Comparison of ENCODE assay signal across 8 cellular contexts in genomic region chr3:97821413-97821809, GRCh38. TPM values are rescaled to one million over a fixed set of nuclear protein-coding genes. Genes with fewer than 3 reads are reported as not detected.
A peak's percentile ranks its signal among the peaks of the same experiment; 100 is the strongest.
DNase-seq lines count a peak whose midpoint lies in the region; ATAC-seq, FAIRE-seq and TF ChIP-seq lines count a peak whose summit lies in the region.

No MANE protein-coding gene starts in this region.

- no peaks in the 10 kb centered on the region for H3K9me3 ChIP-seq in ectodermal cell (ENCODE audit: control insufficient read depth, low read length)

- H3K27me3 ChIP-seq in HL-60 (ENCODE audit: insufficient read depth, poor library complexity, severe bottlenecking) = no peaks in the 10 kb centered on the region
- peaks cover 43% of the 10 kb centered on the region for H3K27me3 ChIP-seq in ectodermal cell (ENCODE audit: control insufficient read depth, insufficient read depth, low read length, poor library complexity, severe bottlenecking)

- WGBS in ectodermal cell, 2 experiments = 2 to 3% methylated on average over 22 of the region's 22 CpGs

- no peaks in the 10 kb centered on the region for H3K9me3 Mint-ChIP-seq in WTC11
- no peaks in the 10 kb centered on the region for H3K9me3 Mint-ChIP-seq in stimulated activated naive CD8-positive, alpha-beta T cell treated with anti-CD3 and anti-CD28 coated beads, Interleukin-15, Interleukin-2, amounts not matched to agents 100 ng/mL and 50 ng/mL, for 24 hours

- peaks cover 48% of the 10 kb centered on the region for H3K4me1 Mint-ChIP-seq in WTC11
- peaks cover 22% of the 10 kb centered on the region for H3K4me1 Mint-ChIP-seq in stimulated activated naive CD8-positive, alpha-beta T cell treated with anti-CD3 and anti-CD28 coated beads, Interleukin-15, Interleukin-2, amounts not matched to agents 100 ng/mL and 50 ng/mL, for 24 hours (ENCODE audit: low read depth)

- DNase-seq in DMS79 (lab: John Stamatoyannopoulos, UW) (peak; percentile 54), HL-60 (ENCODE audit: low read depth in 1 of 2, low spot score in 1 of 2) (peak in 1 of 2 experiments; percentile 54), WTC11 (ENCODE audit: low spot score) (peak; percentile 66), mesenteric fat pad (ENCODE audit: low spot score) (peak; percentile 83), D721Med (ENCODE audit: insufficient read length, low spot score) (no peak)

- H3K4me3 ChIP-seq in HL-60 (replicated peaks; ENCODE audit: insufficient read depth, low read length) (peak overlapping the region; percentile 85), ectodermal cell (ENCODE audit: insufficient read depth, low read depth, low read length) (peak overlapping the region; percentile 68)

- no peak overlapping the region for H3K27ac Mint-ChIP-seq in WTC11
- H3K27ac Mint-ChIP-seq in stimulated activated naive CD8-positive, alpha-beta T cell treated with anti-CD3 and anti-CD28 coated beads, Interleukin-15, Interleukin-2, amounts not matched to agents 100 ng/mL and 50 ng/mL, for 24 hours = peak overlapping the region; percentile 45

- H3K27ac ChIP-seq in HL-60 (replicated peaks) (no peak overlapping the region), ectodermal cell (ENCODE audit: insufficient read depth, low read depth, low read length, poor library complexity, severe bottlenecking) (no peak overlapping the region)

- POLR2A ChIA-PET in WTC11 (lab: Charles Lee) = interaction anchor here (0.6 to 0.8 kb wide), 3 partner anchors 17 to 1080 kb away, joined by 3 to 4 read pairs (median 3); partner anchors contain the start of gene DCBLD2

- peak overlapping the region; percentile 75 for H3K4me3 Mint-ChIP-seq in WTC11
- H3K4me3 Mint-ChIP-seq in stimulated activated naive CD8-positive, alpha-beta T cell treated with anti-CD3 and anti-CD28 coated beads, Interleukin-15, Interleukin-2, amounts not matched to agents 100 ng/mL and 50 ng/mL, for 24 hours = peak overlapping the region; percentile 82

- ATAC-seq in GM21390 (IDR thresholded peaks at IDR 0.05; ENCODE audit: unreplicated experiment) (peak; percentile 44), WTC11 (peak; percentile 47)

- peaks cover 29% of the 10 kb centered on the region for H3K27me3 Mint-ChIP-seq in WTC11 (ENCODE audit: low read depth)
- peaks cover 38% of the 10 kb centered on the region for H3K27me3 Mint-ChIP-seq in stimulated activated naive CD8-positive, alpha-beta T cell treated with anti-CD3 and anti-CD28 coated beads, Interleukin-15, Interleukin-2, amounts not matched to agents 100 ng/mL and 50 ng/mL, for 24 hours

- H3K36me3 ChIP-seq in ectodermal cell (ENCODE audit: control insufficient read depth, insufficient read depth, low read length) = no peaks in the 10 kb centered on the region

- peaks cover 3% of the 10 kb centered on the region for H3K4me1 ChIP-seq in ectodermal cell (ENCODE audit: control insufficient read depth, insufficient read depth, low read length)

- CTCF ChIA-PET in WTC11 (lab: Charles Lee) = interaction anchor here (0.9 to 2.1 kb wide), 10 partner anchors 9 to 508 kb away, joined by 3 to 14 read pairs (median 4); no protein-coding TSS in a partner anchor

- H3K36me3 Mint-ChIP-seq in WTC11 = no peaks in the 10 kb centered on the region
- H3K36me3 Mint-ChIP-seq in stimulated activated naive CD8-positive, alpha-beta T cell treated with anti-CD3 and anti-CD28 coated beads, Interleukin-15, Interleukin-2, amounts not matched to agents 100 ng/mL and 50 ng/mL, for 24 hours (ENCODE audit: low read depth) = no peaks in the 10 kb centered on the region

- TF ChIP-seq CTCF in HL-60 (IDR thresholded peaks at IDR 0.05; ENCODE audit: insufficient read depth, low read length) (no peak), WTC11 (IDR thresholded peaks at IDR 0.05) (no peak), D721Med (IDR thresholded peaks at IDR 0.05; ENCODE audit: insufficient read depth, missing control alignments) (no peak)

- no peak for FAIRE-seq in D721Med (lab: Jason Lieb, UNC)

TF ChIP-seq in WTC11, 78 proteins besides CTCF, POLR2A, EP300 and RAD21 (continues in another document):
- no peak for TF ChIP-seq MAX (CRISPR knock-in tag; IDR thresholded peaks at IDR 0.05)
- no peak for TF ChIP-seq ATF2 (CRISPR knock-in tag; IDR thresholded peaks at IDR 0.05; ENCODE audit: borderline replicate concordance, low read depth)
- no peak for TF ChIP-seq CREM (CRISPR knock-in tag; IDR thresholded peaks at IDR 0.05)
- TF ChIP-seq ZMAT4 (CRISPR knock-in tag; IDR thresholded peaks at IDR 0.05) = no peak
- TF ChIP-seq SMAD3 (CRISPR knock-in tag; IDR thresholded peaks at IDR 0.05; ENCODE audit: borderline replicate concordance) = no peak
- TF ChIP-seq TCF7 (CRISPR knock-in tag; IDR thresholded peaks at IDR 0.05; ENCODE audit: low read depth) = no peak
- no peak for TF ChIP-seq FOXP4 (CRISPR knock-in tag; IDR thresholded peaks at IDR 0.05)
- TF ChIP-seq ZNF512 (CRISPR knock-in tag; IDR thresholded peaks at IDR 0.05; ENCODE audit: borderline replicate concordance) = no peak
- TF ChIP-seq GRHL2 (CRISPR knock-in tag; IDR thresholded peaks at IDR 0.05; ENCODE audit: insufficient replicate concordance, severe bottlenecking) = no peak

RNA-seq across cellular contexts. Expression of gene CRYBG3, which starts 0.4 kb away (rescaled TPM):
- 12.6 to 13.6 TPM (median 13.3 TPM) in 3 replicates for total RNA-seq in WTC11 (2021)
- 4.9 TPM for polyA plus RNA-seq in ectodermal cell (2013, experiment 1 of 4)
- 5.8 TPM for polyA plus RNA-seq in ectodermal cell (2013, experiment 2 of 4)
- polyA plus RNA-seq in ectodermal cell (2013, experiment 3 of 4) = 4.7 TPM
- polyA plus RNA-seq in ectodermal cell (2013, experiment 4 of 4) = 6.2 TPM
- total RNA-seq in mesenteric fat pad = 39.4 TPM

RNA-seq across cellular contexts. Expression of gene ARL6, which starts 56.9 kb away (rescaled TPM):
- total RNA-seq in WTC11 (2021) (6.6 to 7.1 TPM (median 6.8 TPM) in 3 replicates), mesenteric fat pad (4.0 TPM)
- 13.1 TPM for polyA plus RNA-seq in ectodermal cell (2013, experiment 1 of 4)
- 12.2 TPM for polyA plus RNA-seq in ectodermal cell (2013, experiment 2 of 4)
- polyA plus RNA-seq in ectodermal cell (2013, experiment 3 of 4) = 9.6 TPM
- polyA plus RNA-seq in ectodermal cell (2013, experiment 4 of 4) = 8.7 TPM
